ENCODE assay signal across 8 cellular contexts in the genomic region with DNA sequence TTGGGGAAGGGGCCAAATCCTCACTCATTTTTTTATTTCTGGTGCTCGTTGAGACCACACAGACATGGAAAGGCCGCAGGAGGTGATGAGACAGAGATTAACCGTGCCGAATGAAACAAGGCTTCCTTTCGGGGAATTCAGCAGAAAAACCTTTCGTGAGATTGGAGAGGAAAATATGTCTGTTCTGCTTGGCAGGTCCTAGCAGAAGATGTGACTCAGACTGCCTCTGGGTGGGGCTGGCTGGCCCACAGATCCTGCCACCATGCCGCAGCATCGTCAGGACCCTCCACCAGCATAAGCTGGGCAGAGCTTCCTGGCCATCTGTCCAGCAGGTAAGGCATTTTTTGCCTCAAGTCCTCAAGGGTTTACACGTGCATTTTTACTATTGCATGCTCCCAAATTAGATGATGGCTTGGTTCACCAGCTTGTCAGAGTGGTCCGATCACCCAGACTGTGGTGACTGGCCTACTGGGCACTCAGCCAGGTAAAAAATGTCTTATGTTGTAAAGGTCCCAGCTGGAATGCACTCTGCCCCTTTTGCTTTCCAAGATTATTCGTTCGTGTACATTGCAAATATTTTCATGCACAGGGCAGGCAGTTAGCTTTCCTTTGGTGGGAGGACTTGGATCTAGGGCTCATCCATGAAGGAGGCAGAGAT. TPM values are rescaled to one million over a fixed set of nuclear protein-coding genes. Genes with fewer than 3 reads are reported as not detected.
DNase-seq lines count a peak whose midpoint lies in the region; ATAC-seq and TF ChIP-seq lines count a peak whose summit lies in the region.

No MANE protein-coding gene starts in this region.

- H3K27me3 ChIP-seq in kidney epithelial cell (ENCODE audit: control insufficient read depth, insufficient read depth, low read length), result no peaks in the 10 kb centered on the region

- in situ Hi-C loops in astrocyte of the cerebellum (cut with HindIII; ENCODE audit: low sequenced_read_pairs), result no loop called here

- DNase-seq in NCI-H1694 treated with DMSO at 0.1 percent for 48 hours (lab: John Stamatoyannopoulos, UW) (peak; percentile 19), NCI-H1694 (lab: John Stamatoyannopoulos, UW) (no peak), SW480 (ENCODE audit: low spot score) (peak; percentile 63), astrocyte of the cerebellum (ENCODE audit: low read depth) (peak; percentile 71), kidney epithelial cell (ENCODE audit: low read depth) (peak; percentile 65), GF-D8 (lab: John Stamatoyannopoulos, UW) (no peak)
- peak; percentile 29 to 65 (median 48) for DNase-seq in stimulated activated CD4-positive, alpha-beta T cell treated with anti-CD3 and anti-CD28 coated beads, Interleukin-1b, Interleukin-23, amount 100 ng/mL, for 24 hours (ENCODE audit: low read depth in 4 of 4, low spot score in 1 of 4)

- peak; percentile 41 for ATAC-seq in HG03378 (IDR thresholded peaks at IDR 0.05; ENCODE audit: unreplicated experiment)

- H3K4me3 ChIP-seq in astrocyte of the cerebellum (ENCODE audit: low read depth, low read length), result peak overlapping the region; percentile 52
- peak overlapping the region; percentile 40 for H3K4me3 ChIP-seq in kidney epithelial cell (ENCODE audit: low read depth, low read length)

- H3K36me3 ChIP-seq in kidney epithelial cell (ENCODE audit: control insufficient read depth, insufficient read depth, low read length), result no peaks in the 10 kb centered on the region

- no peak for TF ChIP-seq CTCF in astrocyte of the cerebellum (IDR thresholded peaks at IDR 0.05; ENCODE audit: low read depth, low read length, missing control alignments)
- TF ChIP-seq CTCF in kidney epithelial cell (IDR thresholded peaks at IDR 0.05; ENCODE audit: insufficient read depth, low read length, poor library complexity, severe bottlenecking), result no peak

RNA-seq across cellular contexts. Expression of a gene that starts 1.5 kb away (rescaled TPM):
- total RNA-seq in kidney epithelial cell, result 24.8 and 34.7 TPM in 2 replicates

RNA-seq across cellular contexts. Expression of a gene that starts 30.0 kb away (rescaled TPM):
- 37.9 and 57.4 TPM in 2 replicates for total RNA-seq in kidney epithelial cell

RNA-seq across cellular contexts. Expression of a gene that starts 32.3 kb away (rescaled TPM):
- 51.6 and 57.1 TPM in 2 replicates for total RNA-seq in kidney epithelial cell

RNA-seq across cellular contexts. Expression of a gene that starts 39.6 kb away (rescaled TPM):
- total RNA-seq in kidney epithelial cell, result 95.7 and 106 TPM in 2 replicates

RNA-seq across cellular contexts. Expression of a gene that starts 41.5 kb away (rescaled TPM):
- total RNA-seq in kidney epithelial cell, result 3.8 and 7.3 TPM in 2 replicates

Comparison
In these comparisons a context has a peak if more than half of its experiments do, and no peak if none do; other contexts are left out.
1. DNase-seq: peak in NCI-H1694 treated with DMSO at 0.1 percent for 48 hours (single experiment), SW480 (single experiment), astrocyte of the cerebellum (single experiment), kidney epithelial cell (single experiment) and stimulated activated CD4-positive, alpha-beta T cell treated with anti-CD3 and anti-CD28 coated beads, Interleukin-1b, Interleukin-23, amount 100 ng/mL, for 24 hours (4 of 4); none in NCI-H1694 (single experiment) and GF-D8 (single experiment).